In genomic region chr3:13493867-13494441, GRCh38 we compare ENCODE assay signal across 14 cellular contexts. TPM values are rescaled to one million over a fixed set of nuclear protein-coding genes. Genes with fewer than 3 reads are reported as not detected.
DNase-seq lines count a peak whose midpoint lies in the region; ATAC-seq and TF ChIP-seq lines count a peak whose summit lies in the region.
"Had no signal": no experiment of that assay in that cellular context is flagged by ENCODE, and none has a peak within 500 bp of the region (broad histone marks: within the 10 kb centered on the region; RNA-seq: fewer than 3 reads in every experiment).

No MANE protein-coding gene starts in this region.

- H3K9me3 Mint-ChIP-seq in activated naive CD8-positive, alpha-beta T cell treated with anti-CD3 and anti-CD28 coated beads, Interleukin-2, amount 10 ng/mL, durations not matched to agents 7 days and 5 days = no peaks in the 10 kb centered on the region
- H3K9me3 Mint-ChIP-seq in activated naive CD8-positive, alpha-beta T cell treated with anti-CD3 and anti-CD28 coated beads for 36 hours = no peaks in the 10 kb centered on the region
- no peaks in the 10 kb centered on the region for H3K9me3 Mint-ChIP-seq in type B pancreatic cell

- POLR2A ChIA-PET in activated naive CD8-positive, alpha-beta T cell treated with anti-CD3 and anti-CD28 coated beads, Interleukin-2, amount 10 ng/mL, durations not matched to agents 7 days and 5 days (lab: Charles Lee) = no interaction called here

- no peaks in the 10 kb centered on the region for H3K4me1 Mint-ChIP-seq in activated naive CD8-positive, alpha-beta T cell treated with anti-CD3 and anti-CD28 coated beads, Interleukin-2, amount 10 ng/mL, durations not matched to agents 7 days and 5 days
- H3K4me1 Mint-ChIP-seq in activated naive CD8-positive, alpha-beta T cell treated with anti-CD3 and anti-CD28 coated beads for 36 hours = no peaks in the 10 kb centered on the region
- peaks cover 8% of the 10 kb centered on the region for H3K4me1 Mint-ChIP-seq in type B pancreatic cell (ENCODE audit: unreplicated experiment)

- H3K27me3 ChIP-seq in dorsolateral prefrontal cortex = no peaks in the 10 kb centered on the region

- ATAC-seq in activated naive CD8-positive, alpha-beta T cell treated with anti-CD3 and anti-CD28 coated beads, Interleukin-2, amount 10 ng/mL, durations not matched to agents 7 days and 5 days (ENCODE audit: low read depth) = no peak
- ATAC-seq in HG03097 (IDR thresholded peaks at IDR 0.05; ENCODE audit: low FRiP score, unreplicated experiment) = no peak

- H3K36me3 Mint-ChIP-seq in activated naive CD8-positive, alpha-beta T cell treated with anti-CD3 and anti-CD28 coated beads, Interleukin-2, amount 10 ng/mL, durations not matched to agents 7 days and 5 days = no peaks in the 10 kb centered on the region
- no peaks in the 10 kb centered on the region for H3K36me3 Mint-ChIP-seq in activated naive CD8-positive, alpha-beta T cell treated with anti-CD3 and anti-CD28 coated beads for 36 hours
- H3K36me3 Mint-ChIP-seq in type B pancreatic cell = peaks cover 8% of the 10 kb centered on the region

- H3K27ac Mint-ChIP-seq in activated naive CD8-positive, alpha-beta T cell treated with anti-CD3 and anti-CD28 coated beads, Interleukin-2, amount 10 ng/mL, durations not matched to agents 7 days and 5 days = no peak overlapping the region
- H3K27ac Mint-ChIP-seq in activated naive CD8-positive, alpha-beta T cell treated with anti-CD3 and anti-CD28 coated beads for 36 hours = no peak overlapping the region
- H3K27ac Mint-ChIP-seq in type B pancreatic cell = no peak overlapping the region

- H3K4me3 ChIP-seq in dorsolateral prefrontal cortex = peak overlapping the region in 3 of 59 donors; percentile 12 to 16 (median 16)

- no peak for TF ChIP-seq CTCF in dorsolateral prefrontal cortex (IDR thresholded peaks at IDR 0.05 in 54 of 56, conservative IDR thresholded peaks at IDR 0.05 in 2 of 56; ENCODE audit: low read depth in 1 of 56, partially characterized antibody in 56 of 56)
- no peak for TF ChIP-seq CTCF in type B pancreatic cell (conservative IDR thresholded peaks at IDR 0.05)

- DNase-seq in activated naive CD8-positive, alpha-beta T cell treated with anti-CD3 and anti-CD28 coated beads, Interleukin-2, amount 10 ng/mL, durations not matched to agents 7 days and 5 days = peak; percentile 4
- no peak for DNase-seq in activated naive CD8-positive, alpha-beta T cell treated with anti-CD3 and anti-CD28 coated beads for 36 hours
- DNase-seq in dorsolateral prefrontal cortex = peak in 8 of 10 donors; percentile 53 to 78 (median 62)
- peak; percentile 69 for DNase-seq in midbrain (lab: John Stamatoyannopoulos, UW)
- no peak for DNase-seq in HK-2 (ENCODE audit: unreplicated experiment)
- no peak for DNase-seq in type B pancreatic cell (ENCODE audit: extremely low spot score, unreplicated experiment)
- DNase-seq: 8988T, NCI-H1105 treated with DMSO at 0.1 percent for 48 hours, NCI-H1930, NCI-H2171 treated with DMSO at 0.1 percent for 48 hours had no signal

- intact Hi-C loops in dorsolateral prefrontal cortex (cut with DNase I) = loop anchor here (1.0 to 10.0 kb wide), 4 partner anchors 15 to 401 kb away; no protein-coding TSS in a partner anchor

- H3K27me3 Mint-ChIP-seq in activated naive CD8-positive, alpha-beta T cell treated with anti-CD3 and anti-CD28 coated beads, Interleukin-2, amount 10 ng/mL, durations not matched to agents 7 days and 5 days = peaks cover 2% of the 10 kb centered on the region
- no peaks in the 10 kb centered on the region for H3K27me3 Mint-ChIP-seq in activated naive CD8-positive, alpha-beta T cell treated with anti-CD3 and anti-CD28 coated beads for 36 hours
- H3K27me3 Mint-ChIP-seq in type B pancreatic cell = no peaks in the 10 kb centered on the region

- H3K4me3 Mint-ChIP-seq in activated naive CD8-positive, alpha-beta T cell treated with anti-CD3 and anti-CD28 coated beads, Interleukin-2, amount 10 ng/mL, durations not matched to agents 7 days and 5 days = no peak overlapping the region
- H3K4me3 Mint-ChIP-seq in activated naive CD8-positive, alpha-beta T cell treated with anti-CD3 and anti-CD28 coated beads for 36 hours = no peak overlapping the region
- no peak overlapping the region for H3K4me3 Mint-ChIP-seq in type B pancreatic cell

- H3K27ac ChIP-seq in dorsolateral prefrontal cortex = peak overlapping the region; percentile 53 to 99 (median 92)
- H3K27ac ChIP-seq in temporal lobe (ENCODE audit: low read depth, low read length) = peak overlapping the region; percentile 96

RNA-seq across cellular contexts. Expression of gene HDAC11, which starts 13.8 kb away (rescaled TPM):
- total RNA-seq in activated naive CD8-positive, alpha-beta T cell treated with anti-CD3 and anti-CD28 coated beads, Interleukin-2, amount 10 ng/mL, durations not matched to agents 7 days and 5 days = 1 to 10 TPM; 4.1 to 4.9 TPM
- 1 to 10 TPM; 1.6 to 2.7 TPM for total RNA-seq in activated naive CD8-positive, alpha-beta T cell treated with anti-CD3 and anti-CD28 coated beads for 36 hours
- 100 to 1,000 TPM in 22 of 120 experiments, 10 to 100 TPM in 98; 48.3 to 174 (median 79.7) TPM for total RNA-seq in dorsolateral prefrontal cortex
- total RNA-seq in temporal lobe = 13.5 TPM
- 21.9 and 26.1 TPM in 2 replicates for total RNA-seq in type B pancreatic cell (ENCODE audit: low replicate concordance)

RNA-seq across cellular contexts. Expression of gene FBLN2, which starts 55.0 kb away (rescaled TPM):
- 1 to 10 TPM; 2.6 to 2.7 TPM for total RNA-seq in activated naive CD8-positive, alpha-beta T cell treated with anti-CD3 and anti-CD28 coated beads, Interleukin-2, amount 10 ng/mL, durations not matched to agents 7 days and 5 days
- 1 to 10 TPM; 1.9 to 3.1 TPM for total RNA-seq in activated naive CD8-positive, alpha-beta T cell treated with anti-CD3 and anti-CD28 coated beads for 36 hours
- total RNA-seq in dorsolateral prefrontal cortex (10 to 100 TPM in 20 of 120 experiments, 1 to 10 TPM in 100; 1.4 to 21.4 (median 5.9) TPM), temporal lobe (9.1 TPM), type B pancreatic cell (ENCODE audit: low replicate concordance) (49.1 and 67.6 TPM in 2 replicates)
- total RNA-seq: H4, NCI-H460 had no signal

Comparison
In these comparisons a context has a peak if more than half of its experiments do, and no peak if none do; other contexts are left out.
1. DNase-seq: peak in activated naive CD8-positive, alpha-beta T cell treated with anti-CD3 and anti-CD28 coated beads, Interleukin-2, amount 10 ng/mL, durations not matched to agents 7 days and 5 days (single experiment), dorsolateral prefrontal cortex (8 of 10) and midbrain (single experiment); none in activated naive CD8-positive, alpha-beta T cell treated with anti-CD3 and anti-CD28 coated beads for 36 hours (single experiment), HK-2 (single experiment) and type B pancreatic cell (single experiment).